Comparison of ENCODE assay signal across 8 cellular contexts in genomic region chr17:7548585-7549400, GRCh38. TPM values are rescaled to one million over a fixed set of nuclear protein-coding genes. Genes with fewer than 3 reads are reported as not detected.
DNase-seq lines count a peak whose midpoint lies in the region; ATAC-seq and TF ChIP-seq lines count a peak whose summit lies in the region.

A gene with protein sequence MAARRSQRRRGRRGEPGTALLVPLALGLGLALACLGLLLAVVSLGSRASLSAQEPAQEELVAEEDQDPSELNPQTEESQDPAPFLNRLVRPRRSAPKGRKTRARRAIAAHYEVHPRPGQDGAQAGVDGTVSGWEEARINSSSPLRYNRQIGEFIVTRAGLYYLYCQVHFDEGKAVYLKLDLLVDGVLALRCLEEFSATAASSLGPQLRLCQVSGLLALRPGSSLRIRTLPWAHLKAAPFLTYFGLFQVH (plus strand): TSS chr17:7549058. CDS start chr17:7549154, 96 bp downstream.

- no peaks in the 10 kb centered on the region for H3K9me3 ChIP-seq in HUES64 (ENCODE audit: insufficient read depth, low read depth, low read length)
- H3K9me3 ChIP-seq in suprapubic skin, result no peaks in the 10 kb centered on the region

- no peaks in the 10 kb centered on the region for H3K9me3 Mint-ChIP-seq in naive B cell

- no peaks in the 10 kb centered on the region for H3K27me3 Mint-ChIP-seq in naive B cell

- peak; percentile 25 for TF ChIP-seq CTCF in BJ (IDR thresholded peaks at IDR 0.05; ENCODE audit: insufficient read depth, low read depth, low read length)
- no peak for TF ChIP-seq CTCF in fibroblast of mammary gland (conservative IDR thresholded peaks at IDR 0.05; ENCODE audit: control insufficient read depth, insufficient read depth, low read depth, low read length)
- TF ChIP-seq CTCF in suprapubic skin (IDR thresholded peaks at IDR 0.05), result no peak

- CTCF ChIA-PET in BJ (lab: Yijun Ruan, JAX), result interaction anchor here (0.6 to 5.9 kb wide), 5 partner anchors 12 to 284 kb away, joined by 3 to 41 read pairs (median 4); partner anchors contain the start of gene SENP3

- H3K4me3 Mint-ChIP-seq in naive B cell, result peak within 1 kb of the TSS; percentile 67 to 94 (median 90)

- H3K36me3 Mint-ChIP-seq in naive B cell, result no peaks in the 10 kb centered on the region

- TF ChIP-seq EP300 in suprapubic skin (IDR thresholded peaks at IDR 0.05), result no peak

- peak; percentile 39 to 42 for ATAC-seq in naive B cell (ENCODE audit: low read depth in 2 of 2)
- ATAC-seq in HG03378 (IDR thresholded peaks at IDR 0.05; ENCODE audit: unreplicated experiment), result no peak

- POLR2A ChIA-PET in BJ (lab: Charles Lee), result interaction anchor here (0.6 to 0.7 kb wide), 2 partner anchors 12 to 64 kb away, joined by 3 to 4 read pairs; no protein-coding TSS in a partner anchor

- peak within 1 kb of the TSS; percentile 82 to 96 (median 89) for H3K27ac Mint-ChIP-seq in naive B cell

- peak within 1 kb of the TSS; percentile 67 for H3K9ac ChIP-seq in HUES64 (ENCODE audit: low read depth, low read length)

- no peak for TF ChIP-seq POLR2A in suprapubic skin (IDR thresholded peaks at IDR 0.05)

- H3K36me3 ChIP-seq in BJ (ENCODE audit: control insufficient read depth, insufficient read depth, low read length), result no peaks in the 10 kb centered on the region; the same call in 1 of the 2 replicates
- H3K36me3 ChIP-seq in HUES64 (ENCODE audit: insufficient read depth, low read length), result no peaks in the 10 kb centered on the region
- H3K36me3 ChIP-seq in suprapubic skin, result peaks cover 9% of the 10 kb centered on the region

- H3K27ac ChIP-seq in HUES64 (ENCODE audit: low read depth, low read length) (no peak within 1 kb of the TSS), suprapubic skin (peak within 1 kb of the TSS; percentile 78)

- H3K4me1 Mint-ChIP-seq in naive B cell, result peaks cover 36 to 60% (median 59%) of the 10 kb centered on the region in 3 donors

- H3K4me3 ChIP-seq in BJ (ENCODE audit: low read depth, low read length) (peak within 1 kb of the TSS; percentile 68), HUES64 (ENCODE audit: low read length) (peak within 1 kb of the TSS; percentile 80), fibroblast of mammary gland (ENCODE audit: control insufficient read depth, low read depth, low read length) (peak within 1 kb of the TSS; percentile 59), suprapubic skin (peak within 1 kb of the TSS; percentile 68)

- 4% methylated on average over 64 of the region's 65 CpGs for WGBS in HUES64
- WGBS in suprapubic skin, result 2% methylated on average over 21 of the region's 65 CpGs

- H3K27me3 ChIP-seq in BJ (ENCODE audit: control insufficient read depth, insufficient read depth, low read length), result no peaks in the 10 kb centered on the region
- H3K27me3 ChIP-seq in HUES64 (ENCODE audit: insufficient read depth, low read length), result peaks cover 4% of the 10 kb centered on the region; the same call in 1 of the 2 replicates
- H3K27me3 ChIP-seq in suprapubic skin, result no peaks in the 10 kb centered on the region

- H3K4me1 ChIP-seq in HUES64 (ENCODE audit: insufficient read depth, low read length), result no peaks in the 10 kb centered on the region
- peaks cover 24% of the 10 kb centered on the region for H3K4me1 ChIP-seq in suprapubic skin

- DNase-seq in BJ (ENCODE audit: low read depth), result no peak
- DNase-seq in activated T-cell treated with anti-CD3 and anti-CD28 coated beads, Interleukin-2, amount 50 U/mL, for 48 hours, result peak; percentile 59 to 71
- DNase-seq in fibroblast of mammary gland (ENCODE audit: low read depth), result no peak
- peak; percentile 43 for DNase-seq in naive B cell
- DNase-seq in suprapubic skin (ENCODE audit: low spot score in 2 of 2), result peak in 1 of 2 donors; percentile 84
- no peak for DNase-seq in COLO829 (ENCODE audit: low spot score)

RNA-seq across cellular contexts. Expression of the gene that starts here (rescaled TPM):
- polyA plus RNA-seq in BJ (2011; rRNA removed), result 29.2 and 49.5 TPM in 2 replicates
- 3.2 and 4.5 TPM in 2 replicates for polyA minus RNA-seq in BJ (2011; rRNA and poly(A)+ RNA removed)
- polyA plus RNA-seq in HUES64 (2013, experiment 1 of 2), result 2.7 TPM
- polyA plus RNA-seq in HUES64 (2013, experiment 2 of 2), result 3.7 TPM
- 10 to 100 TPM; 21.6 to 33.3 (median 28.0) TPM for polyA plus RNA-seq in naive B cell (ENCODE audit: low read depth in 6 of 6)
- 10 to 100 TPM; 12.7 to 28.4 (median 18.0) TPM for total RNA-seq in suprapubic skin

Comparison
In these comparisons a context has a peak if more than half of its experiments do, and no peak if none do; other contexts are left out.
1. DNase-seq: peak in activated T-cell treated with anti-CD3 and anti-CD28 coated beads, Interleukin-2, amount 50 U/mL, for 48 hours (2 of 2) and naive B cell (single experiment); none in BJ (single experiment), fibroblast of mammary gland (single experiment) and COLO829 (single experiment).
2. Peak in every context shown above with its lines, with median percentiles within 50 percentile points of each other: H3K4me3 ChIP-seq.